2 cellular contexts compared by ENCODE assay signal in genomic region chr15:67981848-67982247, GRCh38.
TF ChIP-seq lines count a peak whose summit lies in the region.

No MANE protein-coding gene starts in this region.

TF ChIP-seq in HepG2, 621 proteins besides CTCF, POLR2A, EP300 and RAD21 (continued from another document):
- TF ChIP-seq WIZ (CRISPR knock-in tag; IDR thresholded peaks at IDR 0.05): no peak
- TF ChIP-seq TIGD3 (CRISPR knock-in tag; IDR thresholded peaks at IDR 0.05; ENCODE audit: borderline replicate concordance): no peak
- no peak for TF ChIP-seq ZNF260 (CRISPR knock-in tag; IDR thresholded peaks at IDR 0.05; ENCODE audit: borderline replicate concordance, low read depth)
- TF ChIP-seq ZNF557 (CRISPR knock-in tag; IDR thresholded peaks at IDR 0.05): no peak

TF ChIP-seq in K562, 482 proteins besides CTCF, POLR2A, EP300 and RAD21 (continued from another document):
- no peak for TF ChIP-seq ZNF212 (CRISPR knock-in tag; IDR thresholded peaks at IDR 0.05)
- TF ChIP-seq ZNF444 (CRISPR knock-in tag; IDR thresholded peaks at IDR 0.05): no peak
- TF ChIP-seq, protein P1, sequence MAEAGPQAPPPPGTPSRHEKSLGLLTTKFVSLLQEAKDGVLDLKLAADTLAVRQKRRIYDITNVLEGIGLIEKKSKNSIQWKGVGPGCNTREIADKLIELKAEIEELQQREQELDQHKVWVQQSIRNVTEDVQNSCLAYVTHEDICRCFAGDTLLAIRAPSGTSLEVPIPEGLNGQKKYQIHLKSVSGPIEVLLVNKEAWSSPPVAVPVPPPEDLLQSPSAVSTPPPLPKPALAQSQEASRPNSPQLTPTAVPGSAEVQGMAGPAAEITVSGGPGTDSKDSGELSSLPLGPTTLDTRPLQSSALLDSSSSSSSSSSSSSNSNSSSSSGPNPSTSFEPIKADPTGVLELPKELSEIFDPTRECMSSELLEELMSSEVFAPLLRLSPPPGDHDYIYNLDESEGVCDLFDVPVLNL (CRISPR knock-in tag; IDR thresholded peaks at IDR 0.05; ENCODE audit: low read depth): no peak
- TF ChIP-seq TEAD2 (tag; IDR thresholded peaks at IDR 0.05): no peak
- no peak for TF ChIP-seq ATF2 (CRISPR knock-in tag; IDR thresholded peaks at IDR 0.05)
- TF ChIP-seq HMG20B (CRISPR knock-in tag; IDR thresholded peaks at IDR 0.05): no peak
